26 cellular contexts compared by ENCODE assay signal in the genomic region with DNA sequence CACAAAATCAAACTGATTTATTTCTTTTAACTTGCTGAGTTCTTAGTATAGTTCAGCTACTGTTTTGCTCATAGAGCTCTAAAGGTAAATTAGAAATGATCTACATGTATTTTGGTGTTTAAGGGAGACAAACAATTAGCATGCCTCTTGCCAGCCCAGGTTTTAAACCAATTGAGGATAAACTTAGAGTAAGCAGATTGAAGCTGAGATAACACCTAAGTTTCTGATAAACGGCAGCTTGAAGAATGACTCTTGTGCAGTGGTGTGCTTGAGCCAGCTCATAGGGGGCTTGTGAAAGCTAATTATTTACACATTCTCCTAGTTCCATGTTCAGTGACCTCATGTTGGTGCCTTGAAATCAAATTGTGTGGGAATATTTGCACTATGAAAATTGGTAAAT.
"Had no signal": no experiment of that assay in that cellular context is flagged by ENCODE, and none has a peak within 500 bp of the region (broad histone marks: within the 10 kb centered on the region; RNA-seq: fewer than 3 reads in every experiment).

No MANE protein-coding gene starts in this region.

- H3K27me3 Mint-ChIP-seq: activated B cell treated with CpG ODN at 0.5 μM for 24 hours; activated CD4-positive, alpha-beta memory T cell treated with anti-CD3 and anti-CD28 coated beads, Interleukin-2, amount 10 ng/mL, durations not matched to agents 7 days and 5 days; activated CD4-positive, alpha-beta T cell treated with anti-CD3 and anti-CD28 coated beads, Interleukin-2, amount 10 ng/mL, durations not matched to agents 7 days and 5 days; activated naive CD4-positive, alpha-beta T cell treated with anti-CD3 and anti-CD28 coated beads, Interleukin-2, amount 10 ng/mL, durations not matched to agents 7 days and 5 days; activated naive CD8-positive, alpha-beta T cell treated with anti-CD3 and anti-CD28 coated beads for 36 hours; central memory CD8-positive, alpha-beta T cell; T-helper 17 cell had no signal

- DNase-seq: activated B cell treated with CpG ODN at 0.5 μM for 24 hours; activated CD4-positive, alpha-beta memory T cell treated with anti-CD3 and anti-CD28 coated beads, Interleukin-2, amount 10 ng/mL, durations not matched to agents 7 days and 5 days; activated CD4-positive, alpha-beta T cell treated with anti-CD3 and anti-CD28 coated beads for 1 hour; activated CD4-positive, alpha-beta T cell treated with anti-CD3 and anti-CD28 coated beads, Interleukin-2, amount 10 ng/mL, durations not matched to agents 7 days and 5 days; activated gamma-delta T cell treated with Interleukin-2 at 50 U/mL for 16 hours; activated naive CD4-positive, alpha-beta T cell treated with anti-CD3 and anti-CD28 coated beads, Interleukin-2, amount 10 ng/mL, durations not matched to agents 7 days and 5 days; activated naive CD8-positive, alpha-beta T cell treated with anti-CD3 and anti-CD28 coated beads for 36 hours; activated T-cell treated with anti-CD3 and anti-CD28 coated beads for 4 hours; activated T-cell treated with anti-CD3 and anti-CD28 coated beads, Interleukin-2, amount 50 U/mL, for 48 hours; aorta; Karpas-422; NCI-H1048; NCI-H146; NCI-H187 treated with DMSO at 0.1 percent for 48 hours; NCI-H2081 treated with DMSO at 0.1 percent for 48 hours; NCI-H2171; NCI-H226; NCI-H526; NCI-H774; PC-3; SHP77 treated with DMSO at 0.1 percent for 48 hours; T-helper 17 cell; T-helper 9 cell had no signal

- H3K4me3 ChIP-seq: K562 had no signal

- H3K9me3 Mint-ChIP-seq: activated B cell treated with CpG ODN at 0.5 μM for 24 hours; activated CD4-positive, alpha-beta T cell treated with anti-CD3 and anti-CD28 coated beads, Interleukin-2, amount 10 ng/mL, durations not matched to agents 7 days and 5 days; activated naive CD4-positive, alpha-beta T cell treated with anti-CD3 and anti-CD28 coated beads, Interleukin-2, amount 10 ng/mL, durations not matched to agents 7 days and 5 days; activated T-helper 2 cell treated with anti-CD3 and anti-CD28 coated beads, Interferon-gamma antibody, Interleukin-2, Interleukin-4, amounts not matched to agents 10 μg/mL and 5 μg/mL and 100 μg/mL, durations not matched to agents 14 hours and 24 hours and 36 hours had no signal

- H3K4me1 Mint-ChIP-seq: activated B cell treated with CpG ODN at 0.5 μM for 24 hours; activated CD4-positive, alpha-beta memory T cell treated with anti-CD3 and anti-CD28 coated beads, Interleukin-2, amount 10 ng/mL, durations not matched to agents 7 days and 5 days; activated CD4-positive, alpha-beta T cell treated with anti-CD3 and anti-CD28 coated beads, Interleukin-2, amount 10 ng/mL, durations not matched to agents 7 days and 5 days; activated naive CD4-positive, alpha-beta T cell treated with anti-CD3 and anti-CD28 coated beads, Interleukin-2, amount 10 ng/mL, durations not matched to agents 7 days and 5 days; activated naive CD8-positive, alpha-beta T cell treated with anti-CD3 and anti-CD28 coated beads for 36 hours; central memory CD8-positive, alpha-beta T cell; T-helper 17 cell had no signal

- H3K36me3 Mint-ChIP-seq: activated naive CD4-positive, alpha-beta T cell treated with anti-CD3 and anti-CD28 coated beads, Interleukin-2, amount 10 ng/mL, durations not matched to agents 7 days and 5 days; activated naive CD8-positive, alpha-beta T cell treated with anti-CD3 and anti-CD28 coated beads for 36 hours had no signal

- ATAC-seq: K562, PC-3, T-helper 17 cell had no signal

- H3K4me3 Mint-ChIP-seq: activated B cell treated with CpG ODN at 0.5 μM for 24 hours; activated CD4-positive, alpha-beta memory T cell treated with anti-CD3 and anti-CD28 coated beads, Interleukin-2, amount 10 ng/mL, durations not matched to agents 7 days and 5 days; activated CD4-positive, alpha-beta T cell treated with anti-CD3 and anti-CD28 coated beads, Interleukin-2, amount 10 ng/mL, durations not matched to agents 7 days and 5 days; activated naive CD4-positive, alpha-beta T cell treated with anti-CD3 and anti-CD28 coated beads, Interleukin-2, amount 10 ng/mL, durations not matched to agents 7 days and 5 days; activated naive CD8-positive, alpha-beta T cell treated with anti-CD3 and anti-CD28 coated beads for 36 hours; central memory CD8-positive, alpha-beta T cell; T-helper 17 cell had no signal

- H3K27ac Mint-ChIP-seq: activated B cell treated with CpG ODN at 0.5 μM for 24 hours; activated CD4-positive, alpha-beta memory T cell treated with anti-CD3 and anti-CD28 coated beads, Interleukin-2, amount 10 ng/mL, durations not matched to agents 7 days and 5 days; activated CD4-positive, alpha-beta T cell treated with anti-CD3 and anti-CD28 coated beads, Interleukin-2, amount 10 ng/mL, durations not matched to agents 7 days and 5 days; activated naive CD4-positive, alpha-beta T cell treated with anti-CD3 and anti-CD28 coated beads, Interleukin-2, amount 10 ng/mL, durations not matched to agents 7 days and 5 days; activated naive CD8-positive, alpha-beta T cell treated with anti-CD3 and anti-CD28 coated beads for 36 hours; activated T-helper 2 cell treated with anti-CD3 and anti-CD28 coated beads, Interferon-gamma antibody, Interleukin-2, Interleukin-4, amounts not matched to agents 10 μg/mL and 5 μg/mL and 100 μg/mL, durations not matched to agents 14 hours and 24 hours and 36 hours; T-helper 17 cell had no signal
